Comparison of ENCODE assay signal across 1 cellular context in the genomic region with DNA sequence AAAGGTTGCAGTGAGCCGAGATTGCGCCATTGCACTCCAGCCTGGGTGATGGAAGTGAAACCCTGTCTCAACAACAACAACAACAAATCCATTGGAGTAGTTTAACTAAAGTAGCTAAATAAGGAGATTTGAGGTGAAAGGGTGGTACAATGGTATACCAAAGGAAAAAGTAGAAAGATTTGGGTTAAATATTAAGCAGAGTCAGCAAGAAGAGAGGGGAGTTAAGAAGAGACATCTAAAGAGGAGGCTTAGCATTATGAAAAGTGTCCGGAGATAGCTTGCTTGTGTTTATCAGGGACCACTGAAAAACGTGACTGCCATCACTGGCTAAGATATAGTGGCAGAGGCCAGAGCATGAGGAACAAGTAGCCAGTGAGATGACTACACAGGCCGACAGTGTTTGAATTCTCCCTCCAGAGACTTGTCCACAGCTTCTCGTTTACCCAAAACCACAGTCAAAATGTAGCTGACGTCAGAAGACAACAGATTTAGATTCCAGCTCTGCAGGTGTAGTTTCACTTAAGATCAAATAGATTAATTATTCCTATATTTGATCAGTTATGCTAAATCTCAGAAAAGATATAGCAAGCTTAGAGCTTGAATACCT.
TF ChIP-seq lines count a peak whose summit lies in the region.

No MANE protein-coding gene starts in this region.

TF ChIP-seq in WTC11, 78 proteins besides CTCF, POLR2A, EP300 and RAD21:
- TF ChIP-seq CREM (CRISPR knock-in tag; IDR thresholded peaks at IDR 0.05), result no peak
- no peak for TF ChIP-seq ZNF532 (CRISPR knock-in tag; IDR thresholded peaks at IDR 0.05; ENCODE audit: borderline replicate concordance)
- no peak for TF ChIP-seq TCF7 (CRISPR knock-in tag; IDR thresholded peaks at IDR 0.05; ENCODE audit: low read depth)
- no peak for TF ChIP-seq CDX4 (CRISPR knock-in tag; IDR thresholded peaks at IDR 0.05; ENCODE audit: borderline replicate concordance)
- no peak for TF ChIP-seq NR1H2 (CRISPR knock-in tag; IDR thresholded peaks at IDR 0.05)
- TF ChIP-seq, protein P1, sequence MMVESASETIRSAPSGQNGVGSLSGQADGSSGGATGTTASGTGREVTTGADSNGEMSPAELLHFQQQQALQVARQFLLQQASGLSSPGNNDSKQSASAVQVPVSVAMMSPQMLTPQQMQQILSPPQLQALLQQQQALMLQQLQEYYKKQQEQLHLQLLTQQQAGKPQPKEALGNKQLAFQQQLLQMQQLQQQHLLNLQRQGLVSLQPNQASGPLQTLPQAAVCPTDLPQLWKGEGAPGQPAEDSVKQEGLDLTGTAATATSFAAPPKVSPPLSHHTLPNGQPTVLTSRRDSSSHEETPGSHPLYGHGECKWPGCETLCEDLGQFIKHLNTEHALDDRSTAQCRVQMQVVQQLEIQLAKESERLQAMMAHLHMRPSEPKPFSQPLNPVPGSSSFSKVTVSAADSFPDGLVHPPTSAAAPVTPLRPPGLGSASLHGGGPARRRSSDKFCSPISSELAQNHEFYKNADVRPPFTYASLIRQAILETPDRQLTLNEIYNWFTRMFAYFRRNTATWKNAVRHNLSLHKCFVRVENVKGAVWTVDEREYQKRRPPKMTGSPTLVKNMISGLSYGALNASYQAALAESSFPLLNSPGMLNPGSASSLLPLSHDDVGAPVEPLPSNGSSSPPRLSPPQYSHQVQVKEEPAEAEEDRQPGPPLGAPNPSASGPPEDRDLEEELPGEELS (CRISPR knock-in tag; IDR thresholded peaks at IDR 0.05), result no peak
- no peak for TF ChIP-seq NFATC4 (CRISPR knock-in tag; IDR thresholded peaks at IDR 0.05)
- TF ChIP-seq JAZF1 (CRISPR knock-in tag; IDR thresholded peaks at IDR 0.05), result no peak
- no peak for TF ChIP-seq ZNF232 (CRISPR knock-in tag; IDR thresholded peaks at IDR 0.05)
- no peak for TF ChIP-seq IRF2 (CRISPR knock-in tag; IDR thresholded peaks at IDR 0.05; ENCODE audit: borderline replicate concordance, low read depth)
- no peak for TF ChIP-seq GTF2I (CRISPR knock-in tag; conservative IDR thresholded peaks at IDR 0.05)
- TF ChIP-seq MYBL2 (CRISPR knock-in tag; IDR thresholded peaks at IDR 0.05), result no peak
- TF ChIP-seq, protein P2, sequence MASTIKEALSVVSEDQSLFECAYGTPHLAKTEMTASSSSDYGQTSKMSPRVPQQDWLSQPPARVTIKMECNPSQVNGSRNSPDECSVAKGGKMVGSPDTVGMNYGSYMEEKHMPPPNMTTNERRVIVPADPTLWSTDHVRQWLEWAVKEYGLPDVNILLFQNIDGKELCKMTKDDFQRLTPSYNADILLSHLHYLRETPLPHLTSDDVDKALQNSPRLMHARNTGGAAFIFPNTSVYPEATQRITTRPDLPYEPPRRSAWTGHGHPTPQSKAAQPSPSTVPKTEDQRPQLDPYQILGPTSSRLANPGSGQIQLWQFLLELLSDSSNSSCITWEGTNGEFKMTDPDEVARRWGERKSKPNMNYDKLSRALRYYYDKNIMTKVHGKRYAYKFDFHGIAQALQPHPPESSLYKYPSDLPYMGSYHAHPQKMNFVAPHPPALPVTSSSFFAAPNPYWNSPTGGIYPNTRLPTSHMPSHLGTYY (CRISPR knock-in tag; IDR thresholded peaks at IDR 0.05), result no peak
- TF ChIP-seq PREB (CRISPR knock-in tag; IDR thresholded peaks at IDR 0.05; ENCODE audit: borderline replicate concordance), result no peak
- no peak for TF ChIP-seq JUN (CRISPR knock-in tag; IDR thresholded peaks at IDR 0.05)
- TF ChIP-seq, protein P3, sequence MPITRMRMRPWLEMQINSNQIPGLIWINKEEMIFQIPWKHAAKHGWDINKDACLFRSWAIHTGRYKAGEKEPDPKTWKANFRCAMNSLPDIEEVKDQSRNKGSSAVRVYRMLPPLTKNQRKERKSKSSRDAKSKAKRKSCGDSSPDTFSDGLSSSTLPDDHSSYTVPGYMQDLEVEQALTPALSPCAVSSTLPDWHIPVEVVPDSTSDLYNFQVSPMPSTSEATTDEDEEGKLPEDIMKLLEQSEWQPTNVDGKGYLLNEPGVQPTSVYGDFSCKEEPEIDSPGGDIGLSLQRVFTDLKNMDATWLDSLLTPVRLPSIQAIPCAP (CRISPR knock-in tag; IDR thresholded peaks at IDR 0.05), result no peak
- TF ChIP-seq OVOL2 (CRISPR knock-in tag; IDR thresholded peaks at IDR 0.05; ENCODE audit: borderline replicate concordance), result no peak
- TF ChIP-seq ZNF121 (CRISPR knock-in tag; IDR thresholded peaks at IDR 0.05), result no peak
- no peak for TF ChIP-seq HMGA2 (CRISPR knock-in tag; IDR thresholded peaks at IDR 0.05)
- no peak for TF ChIP-seq SOX15 (CRISPR knock-in tag; IDR thresholded peaks at IDR 0.05)
